Comparison of ENCODE assay signal across 25 cellular contexts in the genomic region with DNA sequence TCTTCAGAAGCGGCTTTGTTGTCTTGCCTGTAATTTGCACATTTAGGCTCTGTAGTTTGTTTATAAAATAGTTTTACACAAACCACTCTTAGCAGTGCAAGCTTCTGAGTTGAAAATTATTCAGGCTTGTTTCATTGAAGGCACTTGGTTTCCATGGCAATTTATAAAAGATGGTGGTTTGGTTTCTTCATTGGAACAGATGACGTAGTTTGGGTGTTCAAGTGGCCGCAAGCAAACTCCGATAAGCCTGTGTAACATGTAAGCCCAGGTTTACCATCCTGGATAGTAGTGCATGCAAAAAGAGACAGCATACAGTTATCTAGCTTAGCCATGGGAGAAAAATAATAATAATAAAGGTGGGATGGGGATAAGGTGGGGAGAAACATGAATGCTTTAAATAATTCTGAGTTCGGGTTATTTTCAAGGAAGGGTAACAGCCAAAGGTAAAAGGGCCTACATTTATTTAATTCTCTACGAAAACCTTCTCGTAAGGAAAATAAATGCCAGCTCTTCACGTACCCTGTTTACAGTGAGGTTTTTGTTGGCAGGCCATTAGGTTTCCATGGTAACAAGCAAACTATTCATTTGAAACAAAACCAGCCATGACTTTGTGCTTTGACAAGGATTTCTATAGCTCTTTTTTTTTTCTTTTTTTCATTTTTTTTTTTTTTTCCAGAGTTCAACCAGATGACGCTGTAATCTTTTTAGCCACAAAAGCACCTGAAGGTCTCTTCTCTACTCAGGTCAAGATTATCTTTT.
A peak's percentile ranks its signal among the peaks of the same experiment; 100 is the strongest.
DNase-seq lines count a peak whose midpoint lies in the region; ATAC-seq, FAIRE-seq and TF ChIP-seq lines count a peak whose summit lies in the region.
"Had no signal": no experiment of that assay in that cellular context is flagged by ENCODE, and none has a peak within 500 bp of the region (broad histone marks: within the 10 kb centered on the region; RNA-seq: fewer than 3 reads in every experiment).

No MANE protein-coding gene starts in this region.

- no peak overlapping the region for H3K4ac ChIP-seq in mesendoderm (ENCODE audit: low read depth, low read length)

- TF ChIP-seq POLR2A in vagina (IDR thresholded peaks at IDR 0.05) = no peak

- intact Hi-C loops in psoas muscle (cut with DNase I) = no loop called here
- intact Hi-C loops in vagina (cut with DNase I) = no loop called here

- H3K56ac ChIP-seq in mesendoderm (ENCODE audit: low read length) = no peak overlapping the region

- DNase-seq in COLO829 (ENCODE audit: low spot score) (peak; percentile 50), NCI-H1105 treated with DMSO at 0.1 percent for 48 hours (lab: John Stamatoyannopoulos, UW) (peak; percentile 51), bronchial epithelial cell (ENCODE audit: low read depth) (peak; percentile 2), mesendoderm (peak; percentile 59), dedifferentiated amniotic fluid mesenchymal stem cell (ENCODE audit: extremely low spot score) (no peak), psoas muscle (no peak), vagina (ENCODE audit: extremely low spot score in 2 of 2) (no peak)
- DNase-seq: activated CD4-positive, alpha-beta T cell treated with anti-CD3 and anti-CD28 coated beads for 1 hour; activated CD8-positive, alpha-beta memory T cell treated with anti-CD3 and anti-CD28 coated beads for 24 hours; activated naive CD4-positive, alpha-beta T cell treated with anti-CD3 and anti-CD28 coated beads, Interleukin-2, amount 10 ng/mL, durations not matched to agents 7 days and 5 days; activated T-cell treated with anti-CD3 and anti-CD28 coated beads, Interleukin-2, amount 50 U/mL, for 48 hours; aorta; DMS153; HFFc6; KBM-7; kidney glomerular epithelial cell; MV-4-11; NCI-H2029; right cardiac atrium; T1000; testis had no signal

- H3K18ac ChIP-seq in mesendoderm (ENCODE audit: low read length) = no peak overlapping the region

- no peak for TF ChIP-seq CTCF in bronchial epithelial cell (IDR thresholded peaks at IDR 0.05; ENCODE audit: insufficient read depth, low read length, severe bottlenecking)
- TF ChIP-seq CTCF in psoas muscle (IDR thresholded peaks at IDR 0.05) = no peak
- no peak for TF ChIP-seq CTCF in vagina (IDR thresholded peaks at IDR 0.05)

- H3K4me3 ChIP-seq in bronchial epithelial cell (ENCODE audit: low read depth, low read length) = no peak overlapping the region
- H3K4me3 ChIP-seq in mesendoderm (ENCODE audit: low read length) = no peak overlapping the region
- no peak overlapping the region for H3K4me3 ChIP-seq in psoas muscle
- no peak overlapping the region for H3K4me3 ChIP-seq in vagina
- H3K4me3 ChIP-seq: testis had no signal

- H3K4me1 ChIP-seq in mesendoderm (ENCODE audit: control insufficient read depth, low read depth, low read length) (no peaks in the 10 kb centered on the region), psoas muscle (no peaks in the 10 kb centered on the region), vagina (no peaks in the 10 kb centered on the region)
- H3K4me1 ChIP-seq: testis had no signal

- H3K27me3 ChIP-seq in bronchial epithelial cell (ENCODE audit: control insufficient read depth, insufficient read depth, low read length) (no peaks in the 10 kb centered on the region), mesendoderm (ENCODE audit: insufficient read depth, low read length, poor library complexity) (no peaks in the 10 kb centered on the region), psoas muscle (ENCODE audit: insufficient read depth in 3 of 3, low read length in 2 of 3) (no peaks in the 10 kb centered on the region), vagina (no peaks in the 10 kb centered on the region)
- H3K27me3 ChIP-seq: testis had no signal

- no CpG with 5 or more reads among the region's 9 CpGs for WGBS in mesendoderm (ENCODE audit: extremely low coverage, insufficient coverage, low lambda C conversion rate)
- WGBS in psoas muscle, 3 donors = 71 to 76% (median 72%) methylated on average over 9 of the region's 9 CpGs

- H2BK5ac ChIP-seq in mesendoderm (ENCODE audit: low read length) = no peak overlapping the region

- no peak overlapping the region for H3K4me2 ChIP-seq in mesendoderm (ENCODE audit: low read length)

- H4K5ac ChIP-seq in mesendoderm (ENCODE audit: low read length) = no peak overlapping the region

- H2BK15ac ChIP-seq in mesendoderm (replicated peaks; ENCODE audit: low read depth) = no peak overlapping the region

- H4K8ac ChIP-seq in mesendoderm (ENCODE audit: low read depth, low read length) = no peak overlapping the region

- ATAC-seq in GM18909 (IDR thresholded peaks at IDR 0.05; ENCODE audit: poor library complexity, unreplicated experiment) = no peak
- ATAC-seq in psoas muscle = no peak
- ATAC-seq: Panc1, right cardiac atrium had no signal

- H2AK5ac ChIP-seq in mesendoderm (ENCODE audit: low read length) = no peak overlapping the region

- H3K36me3 ChIP-seq in bronchial epithelial cell (ENCODE audit: control insufficient read depth, insufficient read depth, low read length) (no peaks in the 10 kb centered on the region), mesendoderm (ENCODE audit: control insufficient read depth, insufficient read depth, low read length) (no peaks in the 10 kb centered on the region), psoas muscle (ENCODE audit: insufficient read depth in 1 of 2, low read depth in 1 of 2) (no peaks in the 10 kb centered on the region), vagina (no peaks in the 10 kb centered on the region)

- H3K27ac ChIP-seq in mesendoderm (ENCODE audit: low read depth, low read length) = no peak overlapping the region
- no peak overlapping the region for H3K27ac ChIP-seq in psoas muscle
- H3K27ac ChIP-seq in vagina = no peak overlapping the region
- H3K27ac ChIP-seq: testis had no signal

- FAIRE-seq in bronchial epithelial cell (lab: Jason Lieb, UNC) = no peak
- FAIRE-seq: colon, GM12892 had no signal

- H3K23ac ChIP-seq in mesendoderm (ENCODE audit: low read length) = no peak overlapping the region

- no peak overlapping the region for H3K9ac ChIP-seq in mesendoderm (ENCODE audit: low read length)

- H2BK120ac ChIP-seq in mesendoderm (ENCODE audit: low read depth, low read length) = no peak overlapping the region

- H3K9me3 ChIP-seq in psoas muscle (no peaks in the 10 kb centered on the region), vagina (no peaks in the 10 kb centered on the region)
- H3K9me3 ChIP-seq: testis had no signal

- H3K79me2 ChIP-seq in mesendoderm (ENCODE audit: control insufficient read depth, insufficient read depth, low read length) = no peaks in the 10 kb centered on the region

- H3K79me1 ChIP-seq in mesendoderm (ENCODE audit: low read length) = no peaks in the 10 kb centered on the region

Comparison
In these comparisons a context has a peak if more than half of its experiments do, and no peak if none do; other contexts are left out.
1. DNase-seq: peak in COLO829 (single experiment), NCI-H1105 treated with DMSO at 0.1 percent for 48 hours (single experiment), bronchial epithelial cell (single experiment) and mesendoderm (single experiment); none in dedifferentiated amniotic fluid mesenchymal stem cell (single experiment), psoas muscle (0 of 2) and vagina (0 of 2).